ENCODE assay signal across 10 cellular contexts in genomic region chr3:59262076-59262498, GRCh38.
DNase-seq lines count a peak whose midpoint lies in the region; ATAC-seq and TF ChIP-seq lines count a peak whose summit lies in the region.
"Had no signal": no experiment of that assay in that cellular context is flagged by ENCODE, and none has a peak within 500 bp of the region (broad histone marks: within the 10 kb centered on the region; RNA-seq: fewer than 3 reads in every experiment).

No MANE protein-coding gene starts in this region.

- H3K27ac Mint-ChIP-seq in memory B cell, result peak overlapping the region; percentile 26

- POLR2A ChIA-PET in PC-3 (lab: Charles Lee; ENCODE audit: unreplicated experiment), result no interaction called here

- intact Hi-C loops in PC-3 (cut with micrococcal nuclease), result no loop called here

- peaks cover 1% of the 10 kb centered on the region for H3K9me3 Mint-ChIP-seq in memory B cell

- H3K36me3 ChIP-seq in PC-3 (ENCODE audit: low read depth, low read length), result no peaks in the 10 kb centered on the region

- DNase-seq in memory B cell (ENCODE audit: low spot score in 2 of 2) (peak in 1 of 2 donors; percentile 18), DMS 273 (lab: John Stamatoyannopoulos, UW; ENCODE audit: unreplicated experiment) (no peak), AML-193 (lab: John Stamatoyannopoulos, UW) (no peak), PC-3 (no peak)
- DNase-seq: activated gamma-delta T cell treated with Interleukin-2 at 50 U/mL for 16 hours, MM.1S had no signal

- no peaks in the 10 kb centered on the region for H3K36me3 Mint-ChIP-seq in memory B cell

- no peaks in the 10 kb centered on the region for H3K27me3 ChIP-seq in PC-3 (ENCODE audit: low read length)

- no TSS peak for BruUV-seq in PC-3 (replicated peaks; lab: Mats Ljungman, UMichigan)

- no peaks in the 10 kb centered on the region for H3K9me2 ChIP-seq in PC-3 (replicated peaks; ENCODE audit: low read length)

- no peak overlapping the region for H3K27ac ChIP-seq in PC-3 (ENCODE audit: low read length)

- no peak overlapping the region for H3K9ac ChIP-seq in PC-3 (ENCODE audit: low read length)

- H3K9me3 ChIP-seq in PC-3 (ENCODE audit: low read length), result no peaks in the 10 kb centered on the region

- no peaks in the 10 kb centered on the region for H3K27me3 Mint-ChIP-seq in memory B cell

- ATAC-seq in GM18873 (IDR thresholded peaks at IDR 0.05; ENCODE audit: low FRiP score, unreplicated experiment) (peak; percentile 89), GM21576 (IDR thresholded peaks at IDR 0.05; ENCODE audit: unreplicated experiment) (peak; percentile 96), HG03108 (IDR thresholded peaks at IDR 0.05; ENCODE audit: unreplicated experiment) (peak; percentile 86), memory B cell (ENCODE audit: low read depth) (peak; percentile 98), SK-N-SH treated with all-trans-retinoic acid at 6 μM for 48 hours (no peak), PC-3 (no peak)

- no peaks in the 10 kb centered on the region for H4K20me1 ChIP-seq in PC-3 (ENCODE audit: low read length)

- H3K4me2 ChIP-seq in PC-3 (ENCODE audit: low read length), result no peak overlapping the region

- H3K4me1 Mint-ChIP-seq in memory B cell, result peaks cover 13% of the 10 kb centered on the region

- CTCF ChIA-PET in PC-3 (lab: Charles Lee), result no interaction called here

- TF ChIP-seq CTCF in PC-3 (conservative IDR thresholded peaks at IDR 0.05; ENCODE audit: low read depth, low read length), result no peak

- no peak overlapping the region for H3K4me3 ChIP-seq in PC-3 (ENCODE audit: low read length)

- no peaks in the 10 kb centered on the region for H3K79me2 ChIP-seq in PC-3 (ENCODE audit: low read length)

- H3K4me3 Mint-ChIP-seq in memory B cell, result peak overlapping the region; percentile 67

- peaks cover 9% of the 10 kb centered on the region; the same call in 1 of the 2 replicates for H3K4me1 ChIP-seq in PC-3 (ENCODE audit: insufficient read depth, low read length)

- no peak overlapping the region for H2AFZ ChIP-seq in PC-3 (ENCODE audit: low read length)

- H3F3A ChIP-seq in PC-3 (ENCODE audit: low read length, unreplicated experiment), result no peaks in the 10 kb centered on the region

TF ChIP-seq in SK-N-SH treated with all-trans-retinoic acid at 6 μM for 48 hours, 23 proteins besides CTCF, POLR2A, EP300 and RAD21:
- TF ChIP-seq PATZ1 (CRISPR knock-in tag; IDR thresholded peaks at IDR 0.05; ENCODE audit: borderline replicate concordance) (no peak), TOX (CRISPR knock-in tag; IDR thresholded peaks at IDR 0.05; ENCODE audit: borderline replicate concordance) (no peak), ZFP3 (CRISPR knock-in tag; IDR thresholded peaks at IDR 0.05) (no peak), TSHZ2 (CRISPR knock-in tag; IDR thresholded peaks at IDR 0.05) (no peak), POU6F1 (CRISPR knock-in tag; IDR thresholded peaks at IDR 0.05; ENCODE audit: borderline replicate concordance, low read depth) (no peak), ISL1 (CRISPR knock-in tag; IDR thresholded peaks at IDR 0.05) (no peak), GLIS3 (CRISPR knock-in tag; IDR thresholded peaks at IDR 0.05) (no peak), SNAI2 (CRISPR knock-in tag; IDR thresholded peaks at IDR 0.05) (no peak), CREB5 (CRISPR knock-in tag; IDR thresholded peaks at IDR 0.05; ENCODE audit: low read depth) (no peak), ZC3H10 (CRISPR knock-in tag; IDR thresholded peaks at IDR 0.05) (no peak)

Comparison
In these comparisons a context has a peak if more than half of its experiments do, and no peak if none do; other contexts are left out.
1. ATAC-seq: peak in GM18873 (single experiment), GM21576 (single experiment), HG03108 (single experiment) and memory B cell (single experiment); none in SK-N-SH treated with all-trans-retinoic acid at 6 μM for 48 hours (single experiment) and PC-3 (single experiment).